Comparison of ENCODE assay signal across 14 cellular contexts in genomic region chr14:52080817-52081755, GRCh38. TPM values are rescaled to one million over a fixed set of nuclear protein-coding genes. Genes with fewer than 3 reads are reported as not detected.
DNase-seq lines count a peak whose midpoint lies in the region; FAIRE-seq and TF ChIP-seq lines count a peak whose summit lies in the region.
"Had no signal": no experiment of that assay in that cellular context is flagged by ENCODE, and none has a peak within 500 bp of the region (broad histone marks: within the 10 kb centered on the region; RNA-seq: fewer than 3 reads in every experiment).

No MANE protein-coding gene starts in this region.

- H3K4me3 ChIP-seq in HUES48 (ENCODE audit: low read depth, low read length) (no peak overlapping the region), astrocyte (ENCODE audit: insufficient read depth, low read depth, low read length) (no peak overlapping the region)
- H3K4me3 ChIP-seq: ascending aorta had no signal

- H3K4me1 ChIP-seq in HUES48 (ENCODE audit: control insufficient read depth, insufficient read depth, low read length) (no peaks in the 10 kb centered on the region), astrocyte (ENCODE audit: insufficient read depth, low read length) (peaks cover 57% of the 10 kb centered on the region)

- TF ChIP-seq CTCF in astrocyte (IDR thresholded peaks at IDR 0.05; ENCODE audit: insufficient read depth, low read depth, low read length), result no peak

- no peaks in the 10 kb centered on the region for H3K27me3 Mint-ChIP-seq in astrocyte (ENCODE audit: low read depth, unreplicated experiment)
- H3K27me3 Mint-ChIP-seq in activated CD4-positive, alpha-beta memory T cell treated with anti-CD3 and anti-CD28 coated beads, Interleukin-2, amount 10 ng/mL, durations not matched to agents 7 days and 5 days, result peaks cover 28% of the 10 kb centered on the region

- H4K20me1 ChIP-seq in astrocyte (ENCODE audit: insufficient read depth, low read length), result no peaks in the 10 kb centered on the region

- H3K4me2 ChIP-seq in astrocyte (ENCODE audit: low read length), result peak overlapping the region; percentile 49

- peak overlapping the region; percentile 15 for H2AFZ ChIP-seq in astrocyte (ENCODE audit: low read depth, low read length)

- POLR2A ChIA-PET in activated CD4-positive, alpha-beta memory T cell treated with anti-CD3 and anti-CD28 coated beads, Interleukin-2, amount 10 ng/mL, durations not matched to agents 7 days and 5 days (lab: Charles Lee), result no interaction called here

- H3K36me3 Mint-ChIP-seq in astrocyte (ENCODE audit: low read depth, unreplicated experiment), result peaks cover 2% of the 10 kb centered on the region
- H3K36me3 Mint-ChIP-seq in activated CD4-positive, alpha-beta memory T cell treated with anti-CD3 and anti-CD28 coated beads, Interleukin-2, amount 10 ng/mL, durations not matched to agents 7 days and 5 days (ENCODE audit: low read depth), result no peaks in the 10 kb centered on the region

- CTCF ChIA-PET in activated CD4-positive, alpha-beta memory T cell treated with anti-CD3 and anti-CD28 coated beads, Interleukin-2, amount 10 ng/mL, durations not matched to agents 7 days and 5 days (lab: Charles Lee), result no interaction called here

- H3K9ac ChIP-seq in HUES48 (ENCODE audit: low read depth, low read length) (no peak overlapping the region), astrocyte (ENCODE audit: low read length) (peak overlapping the region; percentile 66)

- H3K27me3 ChIP-seq in HUES48 (ENCODE audit: control insufficient read depth, insufficient read depth, low read length), result no peaks in the 10 kb centered on the region
- H3K27me3 ChIP-seq in astrocyte (ENCODE audit: insufficient read depth, low read length), result no peaks in the 10 kb centered on the region
- H3K27me3 ChIP-seq: ascending aorta had no signal

- peaks cover 8% of the 10 kb centered on the region for H3K9me3 Mint-ChIP-seq in astrocyte (ENCODE audit: unreplicated experiment)
- no peaks in the 10 kb centered on the region for H3K9me3 Mint-ChIP-seq in activated CD4-positive, alpha-beta memory T cell treated with anti-CD3 and anti-CD28 coated beads, Interleukin-2, amount 10 ng/mL, durations not matched to agents 7 days and 5 days

- H3K4me3 Mint-ChIP-seq in astrocyte (ENCODE audit: unreplicated experiment), result no peak overlapping the region
- H3K4me3 Mint-ChIP-seq in activated CD4-positive, alpha-beta memory T cell treated with anti-CD3 and anti-CD28 coated beads, Interleukin-2, amount 10 ng/mL, durations not matched to agents 7 days and 5 days, result no peak overlapping the region

- H3K36me3 ChIP-seq in HUES48 (ENCODE audit: control insufficient read depth, insufficient read depth, low read length) (no peaks in the 10 kb centered on the region), astrocyte (ENCODE audit: insufficient read depth, low read length) (no peaks in the 10 kb centered on the region)
- H3K36me3 ChIP-seq: ascending aorta, WERI-Rb-1 had no signal

- H3K27ac Mint-ChIP-seq in astrocyte (ENCODE audit: unreplicated experiment), result peak overlapping the region; percentile 67
- H3K27ac Mint-ChIP-seq in activated CD4-positive, alpha-beta memory T cell treated with anti-CD3 and anti-CD28 coated beads, Interleukin-2, amount 10 ng/mL, durations not matched to agents 7 days and 5 days, result no peak overlapping the region

- FAIRE-seq in astrocyte (lab: Jason Lieb, UNC), result peak; percentile 97
- FAIRE-seq: islet of Langerhans had no signal

- H3K4me1 Mint-ChIP-seq in astrocyte (ENCODE audit: low read depth, unreplicated experiment), result peaks cover 33% of the 10 kb centered on the region
- H3K4me1 Mint-ChIP-seq in activated CD4-positive, alpha-beta memory T cell treated with anti-CD3 and anti-CD28 coated beads, Interleukin-2, amount 10 ng/mL, durations not matched to agents 7 days and 5 days, result no peaks in the 10 kb centered on the region

- DNase-seq in A172 (ENCODE audit: low spot score), result peak; percentile 68
- DNase-seq in astrocyte (ENCODE audit: low read depth), result peak; percentile 96
- DNase-seq in iris pigment epithelial cell (ENCODE audit: low read depth), result peak; percentile 95
- DNase-seq in activated T-cell treated with anti-CD3 and anti-CD28 coated beads, Interleukin-2, amount 50 U/mL, for 48 hours, result no peak
- DNase-seq in activated CD4-positive, alpha-beta T cell treated with anti-CD3 and anti-CD28 coated beads for 48 hours, result no peak
- DNase-seq in HUDEP-2 (lab: John Stamatoyannopoulos, UW; ENCODE audit: unreplicated experiment in 76 of 76), result no peak
- DNase-seq in activated CD4-positive, alpha-beta memory T cell treated with anti-CD3 and anti-CD28 coated beads, Interleukin-2, amount 10 ng/mL, durations not matched to agents 7 days and 5 days, result no peak
- DNase-seq: C1 segment of cervical spinal cord; NCI-H2081; stimulated activated CD4-positive, alpha-beta T cell treated with anti-CD3 and anti-CD28 coated beads, Interleukin-4, amount 100 ng/mL, for 24 hours; WERI-Rb-1 had no signal

- H3K27ac ChIP-seq in HUES48 (ENCODE audit: low read depth, low read length), result peak overlapping the region; percentile 26
- H3K27ac ChIP-seq in astrocyte (ENCODE audit: low read depth, low read length), result peak overlapping the region; percentile 91
- H3K27ac ChIP-seq: WERI-Rb-1 had no signal

- H3K9me3 ChIP-seq in HUES48 (ENCODE audit: control insufficient read depth, insufficient read depth, low read length) (no peaks in the 10 kb centered on the region), astrocyte (ENCODE audit: insufficient read depth, low read depth, low read length) (peaks cover 8% of the 10 kb centered on the region)
- H3K9me3 ChIP-seq: ascending aorta had no signal

- no peaks in the 10 kb centered on the region for H3K79me2 ChIP-seq in astrocyte (ENCODE audit: insufficient read depth, low read length)

RNA-seq across cellular contexts. Expression of gene NID2, which starts 12.2 kb away (rescaled TPM):
- not detected in 2 replicates for total RNA-seq in A172 (2014; rRNA removed; shearing (Covaris generic))
- total RNA-seq in astrocyte, result 11.4 and 22.3 TPM in 2 replicates
- total RNA-seq in activated CD4-positive, alpha-beta memory T cell treated with anti-CD3 and anti-CD28 coated beads, Interleukin-2, amount 10 ng/mL, durations not matched to agents 7 days and 5 days, result under 1 TPM; 0.15 to 0.18 TPM

Comparison
In these comparisons a context has a peak if more than half of its experiments do, and no peak if none do; other contexts are left out.
1. DNase-seq: peak in A172 (single experiment), astrocyte (single experiment) and iris pigment epithelial cell (single experiment); none in activated T-cell treated with anti-CD3 and anti-CD28 coated beads, Interleukin-2, amount 50 U/mL, for 48 hours (0 of 2), activated CD4-positive, alpha-beta T cell treated with anti-CD3 and anti-CD28 coated beads for 48 hours (single experiment), HUDEP-2 (0 of 76) and activated CD4-positive, alpha-beta memory T cell treated with anti-CD3 and anti-CD28 coated beads, Interleukin-2, amount 10 ng/mL, durations not matched to agents 7 days and 5 days (single experiment).
2. RNA of gene NID2, which starts 12.2 kb away (total RNA-seq): 11.4 to 22.3 TPM in astrocyte; 0.15 to 0.18 TPM in activated CD4-positive, alpha-beta memory T cell treated with anti-CD3 and anti-CD28 coated beads, Interleukin-2, amount 10 ng/mL, durations not matched to agents 7 days and 5 days and not detected in A172; every median in the first group is over 10 times any median in the second.